Comparison of ENCODE assay signal across 1 cellular context in genomic region chr5:151319334-151319733, GRCh38.
TF ChIP-seq lines count a peak whose summit lies in the region.

No MANE protein-coding gene starts in this region.

TF ChIP-seq in H1, 55 proteins besides CTCF, POLR2A, EP300 and RAD21 (continued from another document):
- no peak for TF ChIP-seq EZH2 (IDR thresholded peaks at IDR 0.05; ENCODE audit: low read depth, low read length, severe bottlenecking)
- TF ChIP-seq SIRT6 (IDR thresholded peaks at IDR 0.05; ENCODE audit: low read length) = no peak
